10 cellular contexts compared by ENCODE assay signal in genomic region chr3:184175981-184176376, GRCh38. TPM values are rescaled to one million over a fixed set of nuclear protein-coding genes. Genes with fewer than 3 reads are reported as not detected.
DNase-seq lines count a peak whose midpoint lies in the region; FAIRE-seq and TF ChIP-seq lines count a peak whose summit lies in the region.
"Had no signal": no experiment of that assay in that cellular context is flagged by ENCODE, and none has a peak within 500 bp of the region (broad histone marks: within the 10 kb centered on the region; RNA-seq: fewer than 3 reads in every experiment).

No MANE protein-coding gene starts in this region.

- H3K27me3 ChIP-seq in CD4-positive, alpha-beta memory T cell (ENCODE audit: insufficient read depth, low read length): no peaks in the 10 kb centered on the region
- no peaks in the 10 kb centered on the region for H3K27me3 ChIP-seq in PC-9 (ENCODE audit: insufficient read depth, low read depth)
- no peaks in the 10 kb centered on the region for H3K27me3 ChIP-seq in endothelial cell of umbilical vein (ENCODE audit: control insufficient read depth in 2 of 2, insufficient read depth in 2 of 2, low read length in 2 of 2)
- H3K27me3 ChIP-seq in neutrophil: no peaks in the 10 kb centered on the region

- TF ChIP-seq CTCF in PC-9 (conservative IDR thresholded peaks at IDR 0.05) (no peak), endothelial cell of umbilical vein (IDR thresholded peaks at IDR 0.05; ENCODE audit: extremely low read depth in 1 of 2, insufficient read depth in 1 of 2, low read depth in 1 of 2, low read length in 2 of 2) (no peak), neutrophil (IDR thresholded peaks at IDR 0.05) (no peak)

- POLR2A ChIA-PET in CD4-positive, alpha-beta memory T cell (lab: Charles Lee; ENCODE audit: partially characterized antibody): interaction anchor here (0.9 to 3.5 kb wide), 6 partner anchors 10 to 526 kb away, joined by 3 to 26 read pairs (median 10); partner anchors contain the start of genes ABCF3, DVL3 and EIF2B5
- POLR2A ChIA-PET in PC-9 (lab: Charles Lee; ENCODE audit: unreplicated experiment) (interaction anchor here (0.6 to 1.2 kb wide), 7 partner anchors 10 to 911 kb away, joined by 3 to 11 read pairs (median 6); partner anchors contain the start of gene ABCF3), endothelial cell of umbilical vein (lab: Charles Lee) (interaction anchor here (0.5 to 1.0 kb wide), 2 partner anchors 10 to 120 kb away, joined by 4 to 5 read pairs; partner anchors contain the start of gene ABCF3)

- peaks cover 19 to 44% of the 10 kb centered on the region in 2 donors for H3K36me3 Mint-ChIP-seq in CD4-positive, alpha-beta memory T cell

- H3K9me1 ChIP-seq in endothelial cell of umbilical vein (replicated peaks; ENCODE audit: control insufficient read depth, extremely low read depth, insufficient read depth, low read length): no peaks in the 10 kb centered on the region

- H3K27me3 Mint-ChIP-seq in CD4-positive, alpha-beta memory T cell: no peaks in the 10 kb centered on the region

- H3K79me2 ChIP-seq in PC-9 (ENCODE audit: low read depth): peaks cover 42% of the 10 kb centered on the region
- H3K79me2 ChIP-seq in endothelial cell of umbilical vein (ENCODE audit: control insufficient read depth, insufficient read depth, low read length): peaks cover 41% of the 10 kb centered on the region

- CTCF ChIA-PET in CD4-positive, alpha-beta memory T cell (lab: Charles Lee; ENCODE audit: partially characterized antibody): interaction anchor here (1.3 kb wide), 1 partner anchor 51 kb away, joined by 3 read pairs; no protein-coding TSS in a partner anchor
- CTCF ChIA-PET in PC-9 (lab: Charles Lee): interaction anchor here (0.6 to 1.2 kb wide), 5 partner anchors 8 to 170 kb away, joined by 3 to 6 read pairs (median 4); partner anchors contain the start of gene ABCF3
- CTCF ChIA-PET in endothelial cell of umbilical vein (lab: Charles Lee): interaction anchor here (0.6 to 1.6 kb wide), 7 partner anchors 9 to 385 kb away, joined by 3 to 14 read pairs (median 6); partner anchors contain the start of genes ABCF3, EEF1AKMT4 and EIF2B5

- H3K4me3 Mint-ChIP-seq in CD4-positive, alpha-beta memory T cell: peak overlapping the region; percentile 90 to 98 (median 96)

- no peak for DNase-seq in CD4-positive, alpha-beta memory T cell
- DNase-seq in PC-9 (no peak), endothelial cell of umbilical vein (ENCODE audit: low read depth, low spot score) (no peak), medulla oblongata (ENCODE audit: extremely low spot score) (no peak), HCEC 1CT (no peak), NCI-H187 treated with DMSO at 0.1 percent for 48 hours (lab: John Stamatoyannopoulos, UW) (no peak)
- no peak for DNase-seq in stimulated activated naive CD4-positive, alpha-beta T cell treated with Interleukin-2 at 50 U/mL for 16 hours (lab: John Stamatoyannopoulos, UW)

- H3K4me2 ChIP-seq in PC-9 (peak overlapping the region; percentile 100), endothelial cell of umbilical vein (ENCODE audit: insufficient read depth, low read length) (peak overlapping the region; percentile 81)

- no peaks in the 10 kb centered on the region for H3K9me3 Mint-ChIP-seq in CD4-positive, alpha-beta memory T cell

- H3K36me3 ChIP-seq in CD4-positive, alpha-beta memory T cell (ENCODE audit: insufficient read depth, low read length): peaks cover 43% of the 10 kb centered on the region
- H3K36me3 ChIP-seq in PC-9 (ENCODE audit: low read depth) (peaks cover 44% of the 10 kb centered on the region), endothelial cell of umbilical vein (ENCODE audit: control insufficient read depth in 2 of 2, extremely low read depth in 1 of 2, insufficient read depth in 2 of 2, low read length in 2 of 2) (peaks cover 23 to 43% of the 10 kb centered on the region in 2 experiments), neutrophil (peaks cover 62% of the 10 kb centered on the region)

- FAIRE-seq in endothelial cell of umbilical vein (lab: Jason Lieb, UNC): no peak

- intact Hi-C loops in CD4-positive, alpha-beta memory T cell (cut with micrococcal nuclease): no loop called here
- intact Hi-C loops in PC-9 (cut with micrococcal nuclease; ENCODE audit: unreplicated experiment) (loop anchor here (1.0 to 5.0 kb wide), 4 partner anchors 9 to 209 kb away; partner anchors contain the start of genes CLCN2 and POLR2H), endothelial cell of umbilical vein (cut with micrococcal nuclease) (loop anchor here (1.0 to 5.0 kb wide), 4 partner anchors 9 to 159 kb away; partner anchors contain the start of genes ABCC5, EIF2B5 and EIF4G1)

- no peaks in the 10 kb centered on the region for H3K9me2 ChIP-seq in PC-9 (ENCODE audit: insufficient read depth)

- BruUV-seq in PC-9 (replicated peaks; lab: Mats Ljungman, UMichigan) (TSS peak; percentile 96), endothelial cell of umbilical vein (replicated peaks; lab: Mats Ljungman, UMichigan) (TSS peak; percentile 45)

- H3K4me1 ChIP-seq in CD4-positive, alpha-beta memory T cell (ENCODE audit: insufficient read depth, low read length): peaks cover 37% of the 10 kb centered on the region
- H3K4me1 ChIP-seq in PC-9 (replicated peaks; ENCODE audit: insufficient read depth): peaks cover 20% of the 10 kb centered on the region
- H3K4me1 ChIP-seq in endothelial cell of umbilical vein (ENCODE audit: control insufficient read depth, extremely low read depth, insufficient read depth, low read length): peaks cover 28% of the 10 kb centered on the region
- H3K4me1 ChIP-seq in neutrophil (ENCODE audit: control insufficient read depth in 1 of 2, insufficient read depth in 1 of 2, low read depth in 1 of 2, low read length in 1 of 2): peaks cover 22 to 29% of the 10 kb centered on the region in 2 experiments

- H2AFZ ChIP-seq in PC-9 (peak overlapping the region; percentile 42; the same call in 1 of the 2 replicates), endothelial cell of umbilical vein (ENCODE audit: low read depth, low read length) (no peak overlapping the region)

- peak overlapping the region in 5 of 7 donors; percentile 36 to 95 (median 88) for H3K27ac Mint-ChIP-seq in CD4-positive, alpha-beta memory T cell

- H3K9ac ChIP-seq in endothelial cell of umbilical vein (replicated peaks; ENCODE audit: extremely low read depth, insufficient read depth, low read length): peak overlapping the region; percentile 86

- H3K27ac ChIP-seq in CD4-positive, alpha-beta memory T cell (ENCODE audit: low read depth, low read length): peak overlapping the region; percentile 88
- H3K27ac ChIP-seq in PC-9: peak overlapping the region; percentile 32
- peak overlapping the region; percentile 73 for H3K27ac ChIP-seq in endothelial cell of umbilical vein (ENCODE audit: insufficient read depth, low read depth, low read length)
- peak overlapping the region; percentile 74 for H3K27ac ChIP-seq in neutrophil

- peak overlapping the region in 1 of 2 donors; percentile 90 for H3K4me3 ChIP-seq in CD4-positive, alpha-beta memory T cell (ENCODE audit: low read length in 2 of 2)
- H3K4me3 ChIP-seq in PC-9 (peak overlapping the region; percentile 91), endothelial cell of umbilical vein (replicated peaks in 1 of 3; ENCODE audit: insufficient read depth in 1 of 3, low read depth in 1 of 3, low read length in 3 of 3) (peak overlapping the region; percentile 84 to 97 (median 87)), neutrophil (ENCODE audit: low read depth in 1 of 2, low read length in 1 of 2) (peak overlapping the region; percentile 97 to 99)

- H3K9me3 ChIP-seq in CD4-positive, alpha-beta memory T cell (ENCODE audit: control insufficient read depth in 1 of 2, low read length in 2 of 2): no peaks in the 10 kb centered on the region
- H3K9me3 ChIP-seq in PC-9 (ENCODE audit: insufficient read depth, low read depth) (no peaks in the 10 kb centered on the region), endothelial cell of umbilical vein (replicated peaks; ENCODE audit: control insufficient read depth, insufficient read depth, low read length) (no peaks in the 10 kb centered on the region), neutrophil (no peaks in the 10 kb centered on the region)

- peaks cover 3% of the 10 kb centered on the region; the same call in 1 of the 2 replicates for H4K20me1 ChIP-seq in PC-9 (ENCODE audit: insufficient read depth)
- no peaks in the 10 kb centered on the region for H4K20me1 ChIP-seq in endothelial cell of umbilical vein (replicated peaks; ENCODE audit: control insufficient read depth, extremely low read depth, insufficient read depth, low read length)

- peaks cover 42% of the 10 kb centered on the region; the same call in 1 of the 2 replicates for H3F3A ChIP-seq in PC-9 (ENCODE audit: insufficient read depth, low read depth)

- dilution Hi-C loops in endothelial cell of umbilical vein (cut with MboI; ENCODE audit: extremely low pct_ligation_motif_present, low sequenced_read_pairs): no loop called here

- peaks cover 17 to 43% (median 30%) of the 10 kb centered on the region in 4 donors for H3K4me1 Mint-ChIP-seq in CD4-positive, alpha-beta memory T cell

- TF ChIP-seq POLR2A in endothelial cell of umbilical vein (IDR thresholded peaks at IDR 0.05; ENCODE audit: low read depth, low read length): no peak

RNA-seq across cellular contexts. Expression of gene AP2M1, which starts 1.3 kb away (rescaled TPM):
- 100 to 1,000 TPM; 206 to 208 TPM for total RNA-seq in CD4-positive, alpha-beta memory T cell
- 100 to 1,000 TPM; 254 to 312 TPM for polyA plus RNA-seq in CD4-positive, alpha-beta memory T cell
- 586 and 606 TPM in 2 replicates for total RNA-seq in PC-9 (2021)
- total RNA-seq in endothelial cell of umbilical vein: 400 and 431 TPM in 2 replicates
- 602 and 603 TPM in 2 replicates for polyA plus RNA-seq in endothelial cell of umbilical vein
- 496 and 577 TPM in 2 replicates for polyA plus RNA-seq in endothelial cell of umbilical vein (2011; cell fraction: cytosol; rRNA removed)
- polyA plus RNA-seq in endothelial cell of umbilical vein (2011; cell fraction: nucleus; rRNA removed): 406 and 478 TPM in 2 replicates
- polyA plus RNA-seq in endothelial cell of umbilical vein (2012): 522 and 611 TPM in 2 replicates
- polyA minus RNA-seq in endothelial cell of umbilical vein: 444 and 455 TPM in 2 replicates
- 181 TPM for polyA minus RNA-seq in endothelial cell of umbilical vein (2011; cell fraction: cytosol; rRNA and poly(A)+ RNA removed)
- 99.3 and 131 TPM in 2 replicates for polyA minus RNA-seq in endothelial cell of umbilical vein (2011; cell fraction: nucleus; rRNA and poly(A)+ RNA removed)

RNA-seq across cellular contexts. Expression of gene ABCF3, which starts 10.0 kb away (rescaled TPM):
- total RNA-seq in CD4-positive, alpha-beta memory T cell: 100 to 1,000 TPM; 122 to 124 TPM
- polyA plus RNA-seq in CD4-positive, alpha-beta memory T cell: 10 to 100 TPM; 32.0 to 55.1 TPM
- total RNA-seq in PC-9 (2021) (98.8 and 137 TPM in 2 replicates), endothelial cell of umbilical vein (65.6 and 68.8 TPM in 2 replicates)
- polyA plus RNA-seq in endothelial cell of umbilical vein: 73.4 and 93.9 TPM in 2 replicates
- 45.0 and 49.5 TPM in 2 replicates for polyA plus RNA-seq in endothelial cell of umbilical vein (2011; cell fraction: cytosol; rRNA removed)
- polyA plus RNA-seq in endothelial cell of umbilical vein (2011; cell fraction: nucleus; rRNA removed): 207 and 224 TPM in 2 replicates
- 34.2 and 44.9 TPM in 2 replicates for polyA plus RNA-seq in endothelial cell of umbilical vein (2012)
- polyA minus RNA-seq in endothelial cell of umbilical vein: 122 and 126 TPM in 2 replicates
- polyA minus RNA-seq in endothelial cell of umbilical vein (2011; cell fraction: cytosol; rRNA and poly(A)+ RNA removed): 69.3 TPM
- polyA minus RNA-seq in endothelial cell of umbilical vein (2011; cell fraction: nucleus; rRNA and poly(A)+ RNA removed): 68.6 and 77.4 TPM in 2 replicates

RNA-seq across cellular contexts. Expression of gene DVL3, which starts 20.8 kb away (rescaled TPM):
- total RNA-seq in CD4-positive, alpha-beta memory T cell: 10 to 100 TPM; 43.3 to 46.4 TPM
- polyA plus RNA-seq in CD4-positive, alpha-beta memory T cell: 10 to 100 TPM in 1 of 2 donors, 1 to 10 TPM in 1; 3.0 to 14.1 TPM
- total RNA-seq in PC-9 (2021): 101 and 108 TPM in 2 replicates
- 59.0 and 61.3 TPM in 2 replicates for total RNA-seq in endothelial cell of umbilical vein
- polyA plus RNA-seq in endothelial cell of umbilical vein: 41.2 and 43.8 TPM in 2 replicates
- polyA plus RNA-seq in endothelial cell of umbilical vein (2011; cell fraction: cytosol; rRNA removed): 21.0 and 24.5 TPM in 2 replicates
- polyA plus RNA-seq in endothelial cell of umbilical vein (2011; cell fraction: nucleus; rRNA removed): 110 and 132 TPM in 2 replicates
- 35.4 and 36.5 TPM in 2 replicates for polyA plus RNA-seq in endothelial cell of umbilical vein (2012)
- polyA minus RNA-seq in endothelial cell of umbilical vein: 57.5 and 58.3 TPM in 2 replicates
- 46.0 TPM for polyA minus RNA-seq in endothelial cell of umbilical vein (2011; cell fraction: cytosol; rRNA and poly(A)+ RNA removed)
- 40.9 and 49.7 TPM in 2 replicates for polyA minus RNA-seq in endothelial cell of umbilical vein (2011; cell fraction: nucleus; rRNA and poly(A)+ RNA removed)

RNA-seq across cellular contexts. Expression of gene EIF2B5, which starts 40.8 kb away (rescaled TPM):
- 10 to 100 TPM; 82.3 to 87.6 TPM for total RNA-seq in CD4-positive, alpha-beta memory T cell
- 10 to 100 TPM; 59.6 to 69.4 TPM for polyA plus RNA-seq in CD4-positive, alpha-beta memory T cell
- total RNA-seq in PC-9 (2021) (45.7 and 54.1 TPM in 2 replicates), endothelial cell of umbilical vein (38.8 and 44.7 TPM in 2 replicates)
- 35.5 and 42.7 TPM in 2 replicates for polyA plus RNA-seq in endothelial cell of umbilical vein
- polyA plus RNA-seq in endothelial cell of umbilical vein (2011; cell fraction: cytosol; rRNA removed): 36.0 and 37.3 TPM in 2 replicates
- polyA plus RNA-seq in endothelial cell of umbilical vein (2011; cell fraction: nucleus; rRNA removed): 124 and 139 TPM in 2 replicates
- 23.2 and 31.6 TPM in 2 replicates for polyA plus RNA-seq in endothelial cell of umbilical vein (2012)
- 42.7 and 48.8 TPM in 2 replicates for polyA minus RNA-seq in endothelial cell of umbilical vein
- polyA minus RNA-seq in endothelial cell of umbilical vein (2011; cell fraction: cytosol; rRNA and poly(A)+ RNA removed): 28.1 TPM
- polyA minus RNA-seq in endothelial cell of umbilical vein (2011; cell fraction: nucleus; rRNA and poly(A)+ RNA removed): 37.7 and 38.1 TPM in 2 replicates

RNA-seq across cellular contexts. Expression of gene VWA5B2, which starts 53.4 kb away (rescaled TPM):
- total RNA-seq in CD4-positive, alpha-beta memory T cell: not detected
- polyA plus RNA-seq in CD4-positive, alpha-beta memory T cell: under 1 TPM in 1 of 2 donors, not detected in 1; 0.38 TPM
- total RNA-seq in PC-9 (2021) (0.53 and 0.76 TPM in 2 replicates), endothelial cell of umbilical vein (not detected in 2 replicates)
- 0.03 TPM in 1 of 2 replicates, not detected in the other for polyA plus RNA-seq in endothelial cell of umbilical vein
- not detected in 2 replicates for polyA plus RNA-seq in endothelial cell of umbilical vein (2011; cell fraction: cytosol; rRNA removed)
- 0.31 TPM in 1 of 2 replicates, not detected in the other for polyA plus RNA-seq in endothelial cell of umbilical vein (2011; cell fraction: nucleus; rRNA removed)
- not detected in 2 replicates for polyA plus RNA-seq in endothelial cell of umbilical vein (2012)
- polyA minus RNA-seq in endothelial cell of umbilical vein: not detected in 2 replicates
- not detected for polyA minus RNA-seq in endothelial cell of umbilical vein (2011; cell fraction: cytosol; rRNA and poly(A)+ RNA removed)
- not detected in 2 replicates for polyA minus RNA-seq in endothelial cell of umbilical vein (2011; cell fraction: nucleus; rRNA and poly(A)+ RNA removed)
- total RNA-seq: mucosa of gallbladder, RPMI7951 had no signal

Comparison
In these comparisons a context has a peak if more than half of its experiments do, and no peak if none do; other contexts are left out.
1. H3K27ac ChIP-seq: peak in every context shown above with its lines; median percentile 88 in CD4-positive, alpha-beta memory T cell; 74 in neutrophil; 73 in endothelial cell of umbilical vein; 32 in PC-9.